ENCODE assay signal across 11 cellular contexts in the genomic region with DNA sequence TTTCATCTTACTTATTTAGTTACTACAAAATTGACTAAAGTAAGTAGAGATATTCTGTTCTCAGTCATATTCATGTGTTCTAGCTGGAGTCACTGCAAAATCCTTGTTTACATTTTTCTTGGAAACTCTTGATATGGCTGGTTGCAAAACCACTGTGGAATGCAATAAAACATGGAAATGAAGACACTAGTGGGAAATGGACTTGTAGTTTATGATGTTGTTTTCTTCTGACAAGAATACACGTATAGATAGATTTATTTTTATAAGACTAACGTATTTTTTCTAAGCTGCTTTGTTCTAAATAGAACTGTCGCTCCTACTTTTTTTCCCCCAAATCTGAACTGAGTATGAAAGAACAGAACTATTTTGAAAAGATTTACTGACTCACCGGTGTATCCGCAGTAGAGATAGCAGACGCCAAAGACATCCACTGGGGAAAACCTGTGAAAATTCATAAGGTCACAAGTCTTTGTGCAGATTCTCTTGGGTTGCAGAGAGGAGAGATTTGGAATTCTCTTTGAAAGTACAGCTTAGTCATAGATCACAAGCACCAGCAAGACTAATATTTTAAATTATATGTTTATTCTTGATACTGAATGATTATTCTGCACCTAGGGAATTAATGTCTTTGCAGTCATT.
A peak's percentile ranks its signal among the peaks of the same experiment; 100 is the strongest.
DNase-seq lines count a peak whose midpoint lies in the region; ATAC-seq and TF ChIP-seq lines count a peak whose summit lies in the region.
"Had no signal": no experiment of that assay in that cellular context is flagged by ENCODE, and none has a peak within 500 bp of the region (broad histone marks: within the 10 kb centered on the region; RNA-seq: fewer than 3 reads in every experiment).

No MANE protein-coding gene starts in this region.

- 59 to 66% methylated on average over 6 of the region's 6 CpGs for WGBS in heart right ventricle, 2 donors

- no peaks in the 10 kb centered on the region for H3K36me3 Mint-ChIP-seq in type B pancreatic cell
- H3K36me3 Mint-ChIP-seq: IgD-negative memory B cell; natural killer cell treated with Interleukin-12 subunit alpha and Interleukin-12 subunit beta and Interleukin-15 and Interleukin-18, amount 100 ng/mL, for 72 hours had no signal

- H3K36me3 ChIP-seq in SK-N-MC (ENCODE audit: insufficient read depth, low read length) (no peaks in the 10 kb centered on the region), heart right ventricle (no peaks in the 10 kb centered on the region)

- H3K4me3 ChIP-seq in SK-N-MC (peak overlapping the region; percentile 68), fibroblast of pulmonary artery (replicated peaks; ENCODE audit: low read depth, low read length) (no peak overlapping the region), heart right ventricle (no peak overlapping the region)

- H3K27ac Mint-ChIP-seq in type B pancreatic cell: peak overlapping the region; percentile 9
- H3K27ac Mint-ChIP-seq: natural killer cell treated with Interleukin-12 subunit alpha and Interleukin-12 subunit beta and Interleukin-15 and Interleukin-18, amount 100 ng/mL, for 72 hours had no signal

- no peaks in the 10 kb centered on the region for H3K9me3 Mint-ChIP-seq in type B pancreatic cell
- H3K9me3 Mint-ChIP-seq: IgD-negative memory B cell had no signal

- no peaks in the 10 kb centered on the region for H3K27me3 Mint-ChIP-seq in type B pancreatic cell
- H3K27me3 Mint-ChIP-seq: IgD-negative memory B cell; natural killer cell treated with Interleukin-12 subunit alpha and Interleukin-12 subunit beta and Interleukin-15 and Interleukin-18, amount 100 ng/mL, for 72 hours had no signal

- TF ChIP-seq CTCF in fibroblast of pulmonary artery (IDR thresholded peaks at IDR 0.05; ENCODE audit: low read length, missing control alignments): no peak
- no peak for TF ChIP-seq CTCF in type B pancreatic cell (conservative IDR thresholded peaks at IDR 0.05)
- no peak for TF ChIP-seq CTCF in heart right ventricle (IDR thresholded peaks at IDR 0.05)

- H3K9ac ChIP-seq in SK-N-MC (ENCODE audit: insufficient read length): no peak overlapping the region

- intact Hi-C loops in heart right ventricle (cut with DNase I): no loop called here

- H3K9me3 ChIP-seq in SK-N-MC (ENCODE audit: low read depth, low read length) (no peaks in the 10 kb centered on the region), heart right ventricle (no peaks in the 10 kb centered on the region)

- H3K4me1 ChIP-seq in heart right ventricle: peaks cover 0 to 15% (median 0%) of the 10 kb centered on the region in 9 donors

- ATAC-seq in HG03439 (IDR thresholded peaks at IDR 0.05; ENCODE audit: unreplicated experiment) (no peak), heart right ventricle (no peak)
- ATAC-seq: natural killer cell treated with Interleukin-12 subunit alpha and Interleukin-12 subunit beta and Interleukin-15 and Interleukin-18, amount 100 ng/mL, for 72 hours had no signal

- peaks cover 0 to 3% (median 0%) of the 10 kb centered on the region in 7 donors for H3K27me3 ChIP-seq in heart right ventricle

- H3K4me3 Mint-ChIP-seq in type B pancreatic cell: peak overlapping the region; percentile 20
- H3K4me3 Mint-ChIP-seq: natural killer cell treated with Interleukin-12 subunit alpha and Interleukin-12 subunit beta and Interleukin-15 and Interleukin-18, amount 100 ng/mL, for 72 hours had no signal

- H3K27ac ChIP-seq in SK-N-MC (peak overlapping the region; percentile 78; the same call in 1 of the 2 replicates), heart right ventricle (no peak overlapping the region)

- H3K4me1 Mint-ChIP-seq in type B pancreatic cell (ENCODE audit: unreplicated experiment): peaks cover 57% of the 10 kb centered on the region

- DNase-seq in ELR (ENCODE audit: low read depth) (peak; percentile 39), SK-N-MC (ENCODE audit: low read depth, low spot score) (no peak), fibroblast of pulmonary artery (ENCODE audit: low read depth) (peak; percentile 64), type B pancreatic cell (ENCODE audit: extremely low spot score, unreplicated experiment) (no peak), heart right ventricle (no peak), NCI-H2196 treated with DMSO at 0.1 percent for 48 hours (lab: John Stamatoyannopoulos, UW; ENCODE audit: unreplicated experiment) (no peak)
- DNase-seq: caudate nucleus; effector memory CD4-positive, alpha-beta T cell had no signal

Comparison
In these comparisons a context has a peak if more than half of its experiments do, and no peak if none do; other contexts are left out.
1. DNase-seq: peak in ELR (single experiment) and fibroblast of pulmonary artery (single experiment); none in SK-N-MC (single experiment), type B pancreatic cell (single experiment), heart right ventricle (0 of 2) and NCI-H2196 treated with DMSO at 0.1 percent for 48 hours (single experiment).